In the genomic region with DNA sequence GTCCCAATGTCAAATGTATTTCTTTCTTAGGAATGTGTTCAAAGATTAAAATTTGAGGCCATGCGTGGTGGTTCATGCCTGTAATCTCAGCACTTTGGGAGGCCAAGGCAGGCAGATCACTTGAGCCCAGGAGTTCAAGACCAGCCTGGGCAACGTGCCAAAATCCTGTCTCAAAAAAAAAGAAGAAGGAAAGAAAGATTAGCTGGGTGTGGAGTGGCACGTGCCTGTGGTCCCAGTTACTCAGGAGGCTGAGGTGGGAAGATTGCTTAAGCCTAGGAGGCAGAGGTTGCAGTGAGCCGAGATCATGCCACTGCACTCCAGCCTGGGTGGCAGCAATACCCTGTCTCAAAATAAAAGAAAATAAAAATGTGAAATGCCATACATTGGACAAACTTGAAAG, we compare ENCODE assay signal across 7 cellular contexts.
A peak's percentile ranks its signal among the peaks of the same experiment; 100 is the strongest.
DNase-seq lines count a peak whose midpoint lies in the region; TF ChIP-seq lines count a peak whose summit lies in the region.
"Not testable (repeated sequence)": the region's sequence is repeated elsewhere in the genome, so short reads cannot be mapped to it uniquely, and the experiment has no call there.

No MANE protein-coding gene starts in this region.

- peaks cover 11% of the 10 kb centered on the region; the same call in 1 of the 2 replicates for H3F3A ChIP-seq in PC-9 (ENCODE audit: insufficient read depth, low read depth)

- peaks cover 20% of the 10 kb centered on the region for H3K4me1 ChIP-seq in PC-9 (replicated peaks; ENCODE audit: insufficient read depth)

- peaks cover 37% of the 10 kb centered on the region for H3K9me3 Mint-ChIP-seq in nephron

- TF ChIP-seq POLR2A in NB4 (IDR thresholded peaks at IDR 0.05; ENCODE audit: extremely low read depth, insufficient read length), result not testable (repeated sequence)

- intact Hi-C loops in PC-9 (cut with micrococcal nuclease; ENCODE audit: unreplicated experiment), result not testable (repeated sequence)

- H3K27me3 ChIP-seq in PC-9 (ENCODE audit: insufficient read depth, low read depth), result not testable (repeated sequence)

- not testable (repeated sequence) for H3K9me2 ChIP-seq in PC-9 (ENCODE audit: insufficient read depth)

- H3K27me3 Mint-ChIP-seq in nephron (ENCODE audit: low read depth), result not testable (repeated sequence)

- not testable (repeated sequence) for H3K4me3 Mint-ChIP-seq in nephron

- H3K4me2 ChIP-seq in PC-9, result peak overlapping the region; percentile 53

- peak overlapping the region; percentile 57 for H3K27ac ChIP-seq in PC-9

- peaks cover 15% of the 10 kb centered on the region for H3K36me3 Mint-ChIP-seq in nephron (ENCODE audit: low read depth)

- not testable (repeated sequence) for H3K79me2 ChIP-seq in PC-9 (ENCODE audit: low read depth)

- not testable (repeated sequence) for BruUV-seq in PC-9 (replicated peaks; lab: Mats Ljungman, UMichigan)

- not testable (repeated sequence) for H3K36me3 ChIP-seq in PC-9 (ENCODE audit: low read depth)

- H2AFZ ChIP-seq in PC-9, result not testable (repeated sequence)

- DNase-seq in ELF-1 (ENCODE audit: low read depth, low spot score), result peak; percentile 23
- DNase-seq in KBM-7, result peak; percentile 57
- peak; percentile 25 for DNase-seq in NB4 (ENCODE audit: low read depth)
- peak; percentile 73 to 74 for DNase-seq in PC-9
- peak; percentile 25 for DNase-seq in astrocyte of the hippocampus (ENCODE audit: low read depth, low spot score)
- peak; percentile 60 for DNase-seq in glomerular visceral epithelial cell (ENCODE audit: extremely low spot score)

- H3K4me1 Mint-ChIP-seq in nephron, result peaks cover 26% of the 10 kb centered on the region

- peaks cover 18% of the 10 kb centered on the region; the same call in 1 of the 2 replicates for H3K9me3 ChIP-seq in PC-9 (ENCODE audit: insufficient read depth, low read depth)

- in situ Hi-C loops in KBM-7 (cut with MboI; ENCODE audit: low pct_unique_long_range_greater_than_20kb, low sequenced_read_pairs), result not testable (repeated sequence)

- CTCF ChIA-PET in PC-9 (lab: Charles Lee), result not testable (repeated sequence)

- H4K20me1 ChIP-seq in PC-9 (ENCODE audit: insufficient read depth), result not testable (repeated sequence)

- POLR2A ChIA-PET in PC-9 (lab: Charles Lee; ENCODE audit: unreplicated experiment), result interaction anchor here (1.1 kb wide), 1 partner anchor 58 kb away, joined by 21 read pairs; no protein-coding TSS in a partner anchor

- TF ChIP-seq CTCF in NB4 (IDR thresholded peaks at IDR 0.05; ENCODE audit: low read depth, low read length); PC-9 (conservative IDR thresholded peaks at IDR 0.05); nephron (IDR thresholded peaks at IDR 0.05; ENCODE audit: unreplicated experiment in 3 of 3): not testable (repeated sequence)

- not testable (repeated sequence) for H3K4me3 ChIP-seq in NB4 (ENCODE audit: low read depth, low read length); PC-9

- H3K27ac Mint-ChIP-seq in nephron, result peak overlapping the region in 2 of 3 experiments; percentile 7 to 98

Comparison
In these comparisons a context has a peak if more than half of its experiments do, and no peak if none do; other contexts are left out.
1. DNase-seq: peak in every context shown above with its lines; median percentile 74 in PC-9; 60 in glomerular visceral epithelial cell; 57 in KBM-7; 25 in NB4; 25 in astrocyte of the hippocampus; 23 in ELF-1.